In the genomic region with DNA sequence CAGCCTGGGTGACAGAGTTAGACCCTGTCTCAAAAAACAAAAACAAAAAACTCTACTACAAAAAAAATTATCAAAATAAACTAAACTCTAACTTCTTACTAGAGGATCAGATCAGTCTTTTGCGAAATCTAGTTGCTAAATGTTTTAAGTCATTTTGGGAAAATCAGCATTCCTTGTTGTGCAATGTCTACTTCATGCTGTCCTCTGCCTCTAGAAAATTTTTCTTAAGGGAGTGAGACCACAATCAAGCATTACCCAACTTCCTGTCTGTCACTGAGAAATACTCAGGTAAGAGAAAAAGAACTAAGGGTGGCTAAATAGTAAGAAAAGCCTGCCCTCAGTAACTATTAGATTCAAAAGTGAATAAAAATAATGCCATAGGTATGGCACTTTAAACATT, we compare ENCODE assay signal across 19 cellular contexts.
"Had no signal": no experiment of that assay in that cellular context is flagged by ENCODE, and none has a peak within 500 bp of the region (broad histone marks: within the 10 kb centered on the region; RNA-seq: fewer than 3 reads in every experiment).

No MANE protein-coding gene starts in this region.

- H3K4me3 ChIP-seq: mucosa of descending colon, right atrium auricular region, thyroid gland, uterus had no signal

- H3K9me3 ChIP-seq: mucosa of descending colon, neutrophil, right atrium auricular region, thyroid gland, uterus had no signal

- H3K4me1 ChIP-seq: right atrium auricular region, thyroid gland, uterus had no signal

- H3K36me3 ChIP-seq: neutrophil, right atrium auricular region, thyroid gland, uterus had no signal

- H3K4me1 Mint-ChIP-seq: activated naive CD8-positive, alpha-beta T cell treated with anti-CD3 and anti-CD28 coated beads, Interleukin-2, amount 10 ng/mL, durations not matched to agents 7 days and 5 days; naive thymus-derived CD8-positive, alpha-beta T cell had no signal

- H3K27me3 ChIP-seq: neutrophil, right atrium auricular region, thyroid gland, uterus had no signal

- H3K27ac Mint-ChIP-seq: activated naive CD8-positive, alpha-beta T cell treated with anti-CD3 and anti-CD28 coated beads, Interleukin-2, amount 10 ng/mL, durations not matched to agents 7 days and 5 days; naive thymus-derived CD8-positive, alpha-beta T cell; T-helper 2 cell treated with Interferon-gamma antibody and Interleukin-4, amounts not matched to agents 5 μg/mL and 100 μg/mL, for 36 hours had no signal

- H3K4me3 Mint-ChIP-seq: activated naive CD8-positive, alpha-beta T cell treated with anti-CD3 and anti-CD28 coated beads, Interleukin-2, amount 10 ng/mL, durations not matched to agents 7 days and 5 days; activated T-cell treated with anti-CD3 and anti-CD28 coated beads, Interleukin-2, amount 50 U/mL, for 4 hours; naive thymus-derived CD8-positive, alpha-beta T cell; T-helper 2 cell treated with Interferon-gamma antibody and Interleukin-4, amounts not matched to agents 5 μg/mL and 100 μg/mL, for 36 hours had no signal

- H3K36me3 Mint-ChIP-seq: activated naive CD8-positive, alpha-beta T cell treated with anti-CD3 and anti-CD28 coated beads, Interleukin-2, amount 10 ng/mL, durations not matched to agents 7 days and 5 days; naive thymus-derived CD8-positive, alpha-beta T cell had no signal

- H3K9me3 Mint-ChIP-seq: activated naive CD8-positive, alpha-beta T cell treated with anti-CD3 and anti-CD28 coated beads, Interleukin-2, amount 10 ng/mL, durations not matched to agents 7 days and 5 days; activated T-cell treated with anti-CD3 and anti-CD28 coated beads, Interleukin-2, amount 50 U/mL, for 4 hours; T-helper 2 cell treated with Interferon-gamma antibody and Interleukin-4, amounts not matched to agents 5 μg/mL and 100 μg/mL, for 36 hours had no signal

- DNase-seq: activated CD4-positive, alpha-beta T cell treated with anti-CD3 and anti-CD28 coated beads, Interleukin-2, amount 50 U/mL, for 4 hours; activated effector memory CD4-positive, alpha-beta T cell treated with anti-CD3 and anti-CD28 coated beads, Interleukin-2, amount 50 U/mL, for 16 hours; activated naive CD8-positive, alpha-beta T cell treated with anti-CD3 and anti-CD28 coated beads, Interleukin-2, amount 10 ng/mL, durations not matched to agents 7 days and 5 days; activated T-cell treated with anti-CD3 and anti-CD28 coated beads, Interleukin-2, amount 50 U/mL, for 4 hours; central memory CD4-positive, alpha-beta T cell; cortex of kidney; effector memory CD4-positive, alpha-beta T cell; foreskin fibroblast; glutamatergic neuron; left colon; mucosa of descending colon; naive thymus-derived CD8-positive, alpha-beta T cell; small intestine; thyroid gland; uterus had no signal

- H3K27ac ChIP-seq: epithelial cell of prostate, neutrophil, right atrium auricular region, thyroid gland, uterus had no signal
